In genomic region chr9:129609486-129610192, GRCh38 we compare ENCODE assay signal across 9 cellular contexts. TPM values are rescaled to one million over a fixed set of nuclear protein-coding genes. Genes with fewer than 3 reads are reported as not detected.
DNase-seq lines count a peak whose midpoint lies in the region; ATAC-seq, FAIRE-seq and TF ChIP-seq lines count a peak whose summit lies in the region.
"Had no signal": no experiment of that assay in that cellular context is flagged by ENCODE, and none has a peak within 500 bp of the region (broad histone marks: within the 10 kb centered on the region; RNA-seq: fewer than 3 reads in every experiment).

No MANE protein-coding gene starts in this region.

- H3K27ac Mint-ChIP-seq in nephron progenitor cell = peak overlapping the region; percentile 81

- H3K9me3 ChIP-seq in SK-N-SH = no peaks in the 10 kb centered on the region
- H3K9me3 ChIP-seq in endothelial cell of umbilical vein (replicated peaks; ENCODE audit: control insufficient read depth, insufficient read depth, low read length) = no peaks in the 10 kb centered on the region

- TF ChIP-seq POLR2A in endothelial cell of umbilical vein (IDR thresholded peaks at IDR 0.05; ENCODE audit: low read depth, low read length) = no peak

- dilution Hi-C loops in endothelial cell of umbilical vein (cut with MboI; ENCODE audit: extremely low pct_ligation_motif_present, low sequenced_read_pairs) = no loop called here

- POLR2A ChIA-PET in SK-N-SH (lab: Yijun Ruan, JAX) (interaction anchor here (1.2 to 2.1 kb wide), 3 partner anchors 149 to 435 kb away, joined by 4 to 10 read pairs (median 5); partner anchors contain the start of gene IER5L), endothelial cell of umbilical vein (lab: Charles Lee) (interaction anchor here (1.5 kb wide), 1 partner anchor 470 kb away, joined by 4 read pairs; no protein-coding TSS in a partner anchor)

- H3K9me2 ChIP-seq in SK-N-SH = no peaks in the 10 kb centered on the region

- no peaks in the 10 kb centered on the region for H3K9me1 ChIP-seq in endothelial cell of umbilical vein (replicated peaks; ENCODE audit: control insufficient read depth, extremely low read depth, insufficient read depth, low read length)

- TF ChIP-seq RAD21 in SK-N-SH (IDR thresholded peaks at IDR 0.05; ENCODE audit: low read length) = no peak

- FAIRE-seq in endothelial cell of umbilical vein (lab: Jason Lieb, UNC) = no peak

- no TSS peak for BruUV-seq in endothelial cell of umbilical vein (replicated peaks; lab: Mats Ljungman, UMichigan)

- CTCF ChIA-PET in SK-N-SH (lab: Yijun Ruan, JAX) (interaction anchor here (0.9 to 15.6 kb wide), 11 partner anchors 13 to 479 kb away, joined by 3 to 235 read pairs (median 8); partner anchors contain the start of gene IER5L), endothelial cell of umbilical vein (lab: Charles Lee) (interaction anchor here (1.0 to 7.0 kb wide), 4 partner anchors 437 to 478 kb away, joined by 3 to 100 read pairs (median 18); no protein-coding TSS in a partner anchor)

- peaks cover 4 to 25% of the 10 kb centered on the region in 2 experiments; a peak in 2 of 4 replicates for H3K4me1 ChIP-seq in SK-N-SH (ENCODE audit: control insufficient read depth in 1 of 2, insufficient read depth in 2 of 2, low read depth in 1 of 2, low read length in 1 of 2)
- H3K4me1 ChIP-seq in endothelial cell of umbilical vein (ENCODE audit: control insufficient read depth, extremely low read depth, insufficient read depth, low read length) = peaks cover 14% of the 10 kb centered on the region

- 0 out of 2 replicates have a peak overlapping the region, but pooled peaks have one; percentile 44 for H3K4me2 ChIP-seq in SK-N-SH
- H3K4me2 ChIP-seq in endothelial cell of umbilical vein (ENCODE audit: insufficient read depth, low read length) = no peak overlapping the region

- DNase-seq in SK-N-SH = peak; percentile 46
- peak; percentile 41 to 46 for DNase-seq in activated CD8-positive, alpha-beta memory T cell treated with anti-CD3 and anti-CD28 coated beads for 4 hours (ENCODE audit: low read depth in 2 of 2)
- no peak for DNase-seq in endothelial cell of umbilical vein (ENCODE audit: low read depth, low spot score)
- DNase-seq in nephron progenitor cell = peak; percentile 51
- no peak for DNase-seq in glomerular visceral epithelial cell (ENCODE audit: extremely low spot score)

- peaks cover 6% of the 10 kb centered on the region for H3F3A ChIP-seq in SK-N-SH (replicated peaks; ENCODE audit: insufficient read depth)

- no peak for ATAC-seq in SK-N-SH treated with all-trans-retinoic acid at 6 μM for 48 hours
- no peak for ATAC-seq in HG02798 (IDR thresholded peaks at IDR 0.05; ENCODE audit: poor library complexity, unreplicated experiment)
- no peak for ATAC-seq in GM18867 (IDR thresholded peaks at IDR 0.05; ENCODE audit: unreplicated experiment)

- no peaks in the 10 kb centered on the region for H4K20me1 ChIP-seq in SK-N-SH (ENCODE audit: insufficient read depth)
- no peaks in the 10 kb centered on the region for H4K20me1 ChIP-seq in endothelial cell of umbilical vein (replicated peaks; ENCODE audit: control insufficient read depth, extremely low read depth, insufficient read depth, low read length)

- H3K4me3 Mint-ChIP-seq in nephron progenitor cell = peak overlapping the region; percentile 84

- no peaks in the 10 kb centered on the region for H3K36me3 Mint-ChIP-seq in nephron progenitor cell (ENCODE audit: low read depth)

- peaks cover 9% of the 10 kb centered on the region for H3K27me3 Mint-ChIP-seq in nephron progenitor cell (ENCODE audit: low read depth, poor library complexity)

- no peaks in the 10 kb centered on the region for H3K27me3 ChIP-seq in SK-N-SH (ENCODE audit: insufficient read depth)
- H3K27me3 ChIP-seq in endothelial cell of umbilical vein (ENCODE audit: control insufficient read depth in 2 of 2, insufficient read depth in 2 of 2, low read length in 2 of 2) = peaks cover 0 to 5% of the 10 kb centered on the region in 2 experiments

- WGBS in SK-N-SH (ENCODE audit: low lambda C conversion rate) = 62% methylated on average over 27 of the region's 30 CpGs

- TF ChIP-seq CTCF in SK-N-SH (IDR thresholded peaks at IDR 0.05) = no peak
- no peak for TF ChIP-seq CTCF in endothelial cell of umbilical vein (IDR thresholded peaks at IDR 0.05; ENCODE audit: extremely low read depth in 1 of 2, insufficient read depth in 1 of 2, low read depth in 1 of 2, low read length in 2 of 2)
- no peak for TF ChIP-seq CTCF in nephron progenitor cell (IDR thresholded peaks at IDR 0.05)

- no peak for TF ChIP-seq EP300 in SK-N-SH (IDR thresholded peaks at IDR 0.05; ENCODE audit: borderline replicate concordance in 1 of 2, low read depth in 1 of 2, low read length in 1 of 2)

- H3K4me3 ChIP-seq in SK-N-SH (ENCODE audit: low read depth in 2 of 2, low read length in 1 of 2) (no peak overlapping the region), endothelial cell of umbilical vein (replicated peaks in 1 of 3; ENCODE audit: insufficient read depth in 1 of 3, low read depth in 1 of 3, low read length in 3 of 3) (no peak overlapping the region)

- H2AFZ ChIP-seq in SK-N-SH (ENCODE audit: low read depth) = no peak overlapping the region
- peak overlapping the region; percentile 78 for H2AFZ ChIP-seq in endothelial cell of umbilical vein (ENCODE audit: low read depth, low read length)

- peaks cover 59% of the 10 kb centered on the region for H3K4me1 Mint-ChIP-seq in nephron progenitor cell

- H3K9ac ChIP-seq in SK-N-SH (0 out of 2 replicates have a peak overlapping the region, but pooled peaks have one; percentile 18), endothelial cell of umbilical vein (replicated peaks; ENCODE audit: extremely low read depth, insufficient read depth, low read length) (no peak overlapping the region)

- no peaks in the 10 kb centered on the region for H3K36me3 ChIP-seq in SK-N-SH (replicated peaks in 1 of 2; ENCODE audit: control insufficient read depth in 1 of 2, insufficient read depth in 2 of 2, low read length in 1 of 2)
- H3K36me3 ChIP-seq in endothelial cell of umbilical vein (ENCODE audit: control insufficient read depth in 2 of 2, extremely low read depth in 1 of 2, insufficient read depth in 2 of 2, low read length in 2 of 2) = no peaks in the 10 kb centered on the region

- H3K79me2 ChIP-seq in SK-N-SH (ENCODE audit: insufficient read depth) (no peaks in the 10 kb centered on the region), endothelial cell of umbilical vein (ENCODE audit: control insufficient read depth, insufficient read depth, low read length) (no peaks in the 10 kb centered on the region)

- H3K27ac ChIP-seq in SK-N-SH (ENCODE audit: low read depth in 2 of 2, low read length in 1 of 2) (no peak overlapping the region), endothelial cell of umbilical vein (ENCODE audit: insufficient read depth, low read depth, low read length) (no peak overlapping the region)

- no peaks in the 10 kb centered on the region for H3K9me3 Mint-ChIP-seq in nephron progenitor cell

- intact Hi-C loops in endothelial cell of umbilical vein (cut with micrococcal nuclease) = loop anchor here (1.0 to 10.0 kb wide), 7 partner anchors 121 to 605 kb away; no protein-coding TSS in a partner anchor

RNA-seq across cellular contexts. Expression of gene C9orf50, which starts 11.3 kb away (rescaled TPM):
- polyA plus RNA-seq in SK-N-SH (2012; rRNA removed) (0.24 and 0.30 TPM in 2 replicates), endothelial cell of umbilical vein (0.05 TPM in 1 of 2 replicates, not detected in the other)
- 0.17 and 0.34 TPM in 2 replicates for polyA plus RNA-seq in SK-N-SH (2012; cell fraction: cytosol; rRNA removed)
- polyA plus RNA-seq in SK-N-SH (2012; cell fraction: nucleus; rRNA removed) = 1.0 and 1.2 TPM in 2 replicates
- not detected in 2 replicates for total RNA-seq in endothelial cell of umbilical vein
- not detected in 2 replicates for polyA plus RNA-seq in endothelial cell of umbilical vein (2011; cell fraction: cytosol; rRNA removed)
- not detected in 2 replicates for polyA plus RNA-seq in endothelial cell of umbilical vein (2011; cell fraction: nucleus; rRNA removed)
- not detected in 2 replicates for polyA plus RNA-seq in endothelial cell of umbilical vein (2012)
- polyA minus RNA-seq in endothelial cell of umbilical vein = not detected in 2 replicates
- not detected for polyA minus RNA-seq in endothelial cell of umbilical vein (2011; cell fraction: cytosol; rRNA and poly(A)+ RNA removed)
- not detected in 2 replicates for polyA minus RNA-seq in endothelial cell of umbilical vein (2011; cell fraction: nucleus; rRNA and poly(A)+ RNA removed)
- total RNA-seq: activated CD8-positive, alpha-beta memory T cell treated with anti-CD3 and anti-CD28 coated beads for 36 hours had no signal

RNA-seq across cellular contexts. Expression of gene NTMT1, which starts 16.3 kb away (rescaled TPM):
- polyA plus RNA-seq in SK-N-SH (2012; rRNA removed) (75.0 and 78.3 TPM in 2 replicates), endothelial cell of umbilical vein (51.1 and 58.3 TPM in 2 replicates)
- polyA plus RNA-seq in SK-N-SH (2012; cell fraction: cytosol; rRNA removed) = 44.3 and 62.6 TPM in 2 replicates
- 44.8 and 47.5 TPM in 2 replicates for polyA plus RNA-seq in SK-N-SH (2012; cell fraction: nucleus; rRNA removed)
- 47.6 and 53.2 TPM in 2 replicates for total RNA-seq in endothelial cell of umbilical vein
- polyA plus RNA-seq in endothelial cell of umbilical vein (2011; cell fraction: cytosol; rRNA removed) = 44.9 and 48.8 TPM in 2 replicates
- 28.6 and 32.3 TPM in 2 replicates for polyA plus RNA-seq in endothelial cell of umbilical vein (2011; cell fraction: nucleus; rRNA removed)
- polyA plus RNA-seq in endothelial cell of umbilical vein (2012) = 39.2 and 47.0 TPM in 2 replicates
- polyA minus RNA-seq in endothelial cell of umbilical vein = 15.9 and 22.1 TPM in 2 replicates
- 52.6 TPM for polyA minus RNA-seq in endothelial cell of umbilical vein (2011; cell fraction: cytosol; rRNA and poly(A)+ RNA removed)
- polyA minus RNA-seq in endothelial cell of umbilical vein (2011; cell fraction: nucleus; rRNA and poly(A)+ RNA removed) = 12.2 and 14.1 TPM in 2 replicates

RNA-seq across cellular contexts. Expression of gene ASB6, which starts 32.3 kb away (rescaled TPM):
- polyA plus RNA-seq in SK-N-SH (2012; rRNA removed) (35.9 and 37.5 TPM in 2 replicates), endothelial cell of umbilical vein (20.3 and 21.3 TPM in 2 replicates)
- polyA plus RNA-seq in SK-N-SH (2012; cell fraction: cytosol; rRNA removed) = 14.2 and 23.9 TPM in 2 replicates
- 89.7 and 96.2 TPM in 2 replicates for polyA plus RNA-seq in SK-N-SH (2012; cell fraction: nucleus; rRNA removed)
- 22.9 and 23.8 TPM in 2 replicates for total RNA-seq in endothelial cell of umbilical vein
- 17.1 and 21.1 TPM in 2 replicates for polyA plus RNA-seq in endothelial cell of umbilical vein (2011; cell fraction: cytosol; rRNA removed)
- polyA plus RNA-seq in endothelial cell of umbilical vein (2011; cell fraction: nucleus; rRNA removed) = 25.6 and 26.2 TPM in 2 replicates
- polyA plus RNA-seq in endothelial cell of umbilical vein (2012) = 14.9 and 17.5 TPM in 2 replicates
- polyA minus RNA-seq in endothelial cell of umbilical vein = 10.0 and 12.2 TPM in 2 replicates
- 11.4 TPM for polyA minus RNA-seq in endothelial cell of umbilical vein (2011; cell fraction: cytosol; rRNA and poly(A)+ RNA removed)
- polyA minus RNA-seq in endothelial cell of umbilical vein (2011; cell fraction: nucleus; rRNA and poly(A)+ RNA removed) = 7.1 and 8.8 TPM in 2 replicates

RNA-seq across cellular contexts. Expression of gene PRRX2, which starts 55.8 kb away (rescaled TPM):
- polyA plus RNA-seq in SK-N-SH (2012; rRNA removed) (0.83 and 0.84 TPM in 2 replicates), endothelial cell of umbilical vein (0.19 and 0.30 TPM in 2 replicates)
- polyA plus RNA-seq in SK-N-SH (2012; cell fraction: cytosol; rRNA removed) = 0.51 and 1.2 TPM in 2 replicates
- 0.37 and 0.70 TPM in 2 replicates for polyA plus RNA-seq in SK-N-SH (2012; cell fraction: nucleus; rRNA removed)
- 0.32 and 0.77 TPM in 2 replicates for total RNA-seq in endothelial cell of umbilical vein
- 0.06 and 0.08 TPM in 2 replicates for polyA plus RNA-seq in endothelial cell of umbilical vein (2011; cell fraction: cytosol; rRNA removed)
- not detected in 2 replicates for polyA plus RNA-seq in endothelial cell of umbilical vein (2011; cell fraction: nucleus; rRNA removed)
- polyA plus RNA-seq in endothelial cell of umbilical vein (2012) = 0.78 and 2.2 TPM in 2 replicates
- not detected in 2 replicates for polyA minus RNA-seq in endothelial cell of umbilical vein
- not detected for polyA minus RNA-seq in endothelial cell of umbilical vein (2011; cell fraction: cytosol; rRNA and poly(A)+ RNA removed)
- not detected in 2 replicates for polyA minus RNA-seq in endothelial cell of umbilical vein (2011; cell fraction: nucleus; rRNA and poly(A)+ RNA removed)

Comparison
In these comparisons a context has a peak if more than half of its experiments do, and no peak if none do; other contexts are left out.
1. DNase-seq: peak in SK-N-SH (single experiment), activated CD8-positive, alpha-beta memory T cell treated with anti-CD3 and anti-CD28 coated beads for 4 hours (2 of 2) and nephron progenitor cell (single experiment); none in endothelial cell of umbilical vein (single experiment) and glomerular visceral epithelial cell (single experiment).